1 cellular context compared by ENCODE assay signal in the genomic region with DNA sequence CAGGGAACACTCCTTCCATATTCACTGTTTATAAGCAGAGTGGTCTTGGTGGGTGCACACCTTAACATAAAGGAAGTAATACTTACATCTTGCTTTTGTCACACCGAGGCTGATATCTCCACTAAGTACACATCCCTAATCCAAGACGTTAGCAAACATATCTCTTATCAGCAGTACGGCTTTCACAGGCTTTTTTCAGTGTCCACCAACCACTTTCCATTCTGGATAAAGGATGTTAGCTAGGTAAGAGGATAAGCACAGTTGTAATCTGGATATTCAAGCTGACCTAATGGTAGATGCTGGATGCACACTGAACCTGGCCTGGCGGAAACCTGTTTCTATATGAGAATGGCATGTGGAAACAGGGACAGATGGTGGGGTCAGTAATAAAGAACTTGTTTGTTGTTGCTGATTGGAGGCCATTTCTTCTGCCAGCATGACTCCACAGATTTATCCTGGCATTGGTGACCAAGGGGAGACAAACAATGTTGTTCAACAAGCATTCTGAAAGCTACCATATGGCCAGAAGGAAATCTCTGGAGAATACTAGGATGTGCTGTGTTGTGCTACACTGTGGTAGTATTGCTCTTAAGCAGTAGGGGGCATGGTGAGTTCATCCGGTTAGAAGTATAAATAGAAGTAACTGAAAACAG.
TF ChIP-seq lines count a peak whose summit lies in the region.

No MANE protein-coding gene starts in this region.

TF ChIP-seq in SK-N-SH, 30 proteins besides CTCF, POLR2A, EP300 and RAD21 (continued from another document):
- TF ChIP-seq, protein P1, sequence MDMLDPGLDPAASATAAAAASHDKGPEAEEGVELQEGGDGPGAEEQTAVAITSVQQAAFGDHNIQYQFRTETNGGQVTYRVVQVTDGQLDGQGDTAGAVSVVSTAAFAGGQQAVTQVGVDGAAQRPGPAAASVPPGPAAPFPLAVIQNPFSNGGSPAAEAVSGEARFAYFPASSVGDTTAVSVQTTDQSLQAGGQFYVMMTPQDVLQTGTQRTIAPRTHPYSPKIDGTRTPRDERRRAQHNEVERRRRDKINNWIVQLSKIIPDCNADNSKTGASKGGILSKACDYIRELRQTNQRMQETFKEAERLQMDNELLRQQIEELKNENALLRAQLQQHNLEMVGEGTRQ (IDR thresholded peaks at IDR 0.05; ENCODE audit: borderline replicate concordance, low read depth, low read length), result no peak
- TF ChIP-seq JUND (IDR thresholded peaks at IDR 0.05) (no peak), RXRA (IDR thresholded peaks at IDR 0.05; ENCODE audit: borderline replicate concordance, low read depth) (no peak), TCF12 (IDR thresholded peaks at IDR 0.05) (no peak; the same call in 1 of the 2 replicates), MEF2A (IDR thresholded peaks at IDR 0.05; ENCODE audit: borderline replicate concordance, low read depth) (no peak; the same call in 1 of the 2 replicates), RCOR1 (IDR thresholded peaks at IDR 0.05; ENCODE audit: low read length) (peak; percentile 25; the same call in 1 of the 2 replicates), GATA2 (CRISPR knock-in tag; IDR thresholded peaks at IDR 0.05) (no peak)
- TF ChIP-seq, protein P2, sequence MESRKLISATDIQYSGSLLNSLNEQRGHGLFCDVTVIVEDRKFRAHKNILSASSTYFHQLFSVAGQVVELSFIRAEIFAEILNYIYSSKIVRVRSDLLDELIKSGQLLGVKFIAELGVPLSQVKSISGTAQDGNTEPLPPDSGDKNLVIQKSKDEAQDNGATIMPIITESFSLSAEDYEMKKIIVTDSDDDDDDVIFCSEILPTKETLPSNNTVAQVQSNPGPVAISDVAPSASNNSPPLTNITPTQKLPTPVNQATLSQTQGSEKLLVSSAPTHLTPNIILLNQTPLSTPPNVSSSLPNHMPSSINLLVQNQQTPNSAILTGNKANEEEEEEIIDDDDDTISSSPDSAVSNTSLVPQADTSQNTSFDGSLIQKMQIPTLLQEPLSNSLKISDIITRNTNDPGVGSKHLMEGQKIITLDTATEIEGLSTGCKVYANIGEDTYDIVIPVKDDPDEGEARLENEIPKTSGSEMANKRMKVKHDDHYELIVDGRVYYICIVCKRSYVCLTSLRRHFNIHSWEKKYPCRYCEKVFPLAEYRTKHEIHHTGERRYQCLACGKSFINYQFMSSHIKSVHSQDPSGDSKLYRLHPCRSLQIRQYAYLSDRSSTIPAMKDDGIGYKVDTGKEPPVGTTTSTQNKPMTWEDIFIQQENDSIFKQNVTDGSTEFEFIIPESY (IDR thresholded peaks at IDR 0.05; ENCODE audit: borderline replicate concordance, low read depth), result no peak
- TF ChIP-seq, protein P3, sequence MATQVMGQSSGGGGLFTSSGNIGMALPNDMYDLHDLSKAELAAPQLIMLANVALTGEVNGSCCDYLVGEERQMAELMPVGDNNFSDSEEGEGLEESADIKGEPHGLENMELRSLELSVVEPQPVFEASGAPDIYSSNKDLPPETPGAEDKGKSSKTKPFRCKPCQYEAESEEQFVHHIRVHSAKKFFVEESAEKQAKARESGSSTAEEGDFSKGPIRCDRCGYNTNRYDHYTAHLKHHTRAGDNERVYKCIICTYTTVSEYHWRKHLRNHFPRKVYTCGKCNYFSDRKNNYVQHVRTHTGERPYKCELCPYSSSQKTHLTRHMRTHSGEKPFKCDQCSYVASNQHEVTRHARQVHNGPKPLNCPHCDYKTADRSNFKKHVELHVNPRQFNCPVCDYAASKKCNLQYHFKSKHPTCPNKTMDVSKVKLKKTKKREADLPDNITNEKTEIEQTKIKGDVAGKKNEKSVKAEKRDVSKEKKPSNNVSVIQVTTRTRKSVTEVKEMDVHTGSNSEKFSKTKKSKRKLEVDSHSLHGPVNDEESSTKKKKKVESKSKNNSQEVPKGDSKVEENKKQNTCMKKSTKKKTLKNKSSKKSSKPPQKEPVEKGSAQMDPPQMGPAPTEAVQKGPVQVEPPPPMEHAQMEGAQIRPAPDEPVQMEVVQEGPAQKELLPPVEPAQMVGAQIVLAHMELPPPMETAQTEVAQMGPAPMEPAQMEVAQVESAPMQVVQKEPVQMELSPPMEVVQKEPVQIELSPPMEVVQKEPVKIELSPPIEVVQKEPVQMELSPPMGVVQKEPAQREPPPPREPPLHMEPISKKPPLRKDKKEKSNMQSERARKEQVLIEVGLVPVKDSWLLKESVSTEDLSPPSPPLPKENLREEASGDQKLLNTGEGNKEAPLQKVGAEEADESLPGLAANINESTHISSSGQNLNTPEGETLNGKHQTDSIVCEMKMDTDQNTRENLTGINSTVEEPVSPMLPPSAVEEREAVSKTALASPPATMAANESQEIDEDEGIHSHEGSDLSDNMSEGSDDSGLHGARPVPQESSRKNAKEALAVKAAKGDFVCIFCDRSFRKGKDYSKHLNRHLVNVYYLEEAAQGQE (IDR thresholded peaks at IDR 0.05; ENCODE audit: low read depth, low read length), result no peak
- TF ChIP-seq, protein P4, sequence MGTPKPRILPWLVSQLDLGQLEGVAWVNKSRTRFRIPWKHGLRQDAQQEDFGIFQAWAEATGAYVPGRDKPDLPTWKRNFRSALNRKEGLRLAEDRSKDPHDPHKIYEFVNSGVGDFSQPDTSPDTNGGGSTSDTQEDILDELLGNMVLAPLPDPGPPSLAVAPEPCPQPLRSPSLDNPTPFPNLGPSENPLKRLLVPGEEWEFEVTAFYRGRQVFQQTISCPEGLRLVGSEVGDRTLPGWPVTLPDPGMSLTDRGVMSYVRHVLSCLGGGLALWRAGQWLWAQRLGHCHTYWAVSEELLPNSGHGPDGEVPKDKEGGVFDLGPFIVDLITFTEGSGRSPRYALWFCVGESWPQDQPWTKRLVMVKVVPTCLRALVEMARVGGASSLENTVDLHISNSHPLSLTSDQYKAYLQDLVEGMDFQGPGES (IDR thresholded peaks at IDR 0.05; ENCODE audit: low read depth, low read length), result no peak
- TF ChIP-seq, protein P5, sequence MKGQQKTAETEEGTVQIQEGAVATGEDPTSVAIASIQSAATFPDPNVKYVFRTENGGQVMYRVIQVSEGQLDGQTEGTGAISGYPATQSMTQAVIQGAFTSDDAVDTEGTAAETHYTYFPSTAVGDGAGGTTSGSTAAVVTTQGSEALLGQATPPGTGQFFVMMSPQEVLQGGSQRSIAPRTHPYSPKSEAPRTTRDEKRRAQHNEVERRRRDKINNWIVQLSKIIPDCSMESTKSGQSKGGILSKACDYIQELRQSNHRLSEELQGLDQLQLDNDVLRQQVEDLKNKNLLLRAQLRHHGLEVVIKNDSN (IDR thresholded peaks at IDR 0.05; ENCODE audit: borderline replicate concordance, low read depth), result no peak
